Comparison of ENCODE assay signal across 17 cellular contexts in the genomic region with DNA sequence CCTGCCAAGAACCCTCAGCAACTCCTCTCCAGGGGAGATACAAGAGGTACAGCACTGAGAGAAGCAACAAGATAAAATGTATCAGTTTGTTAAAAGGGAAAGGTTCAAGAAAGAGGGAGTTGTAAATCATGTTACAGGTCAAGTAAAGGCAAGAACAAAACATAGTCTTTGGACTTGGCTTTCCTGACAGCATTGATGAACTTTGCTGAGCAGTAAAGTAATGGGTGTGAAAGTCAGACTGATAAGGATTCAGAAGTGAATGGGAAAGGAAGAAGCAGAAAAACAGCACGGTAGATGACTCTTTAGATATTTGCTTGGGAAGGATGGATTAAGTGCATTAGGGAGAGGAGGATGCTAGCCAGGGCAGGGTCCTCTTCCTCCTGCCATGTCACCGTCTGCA. TPM values are rescaled to one million over a fixed set of nuclear protein-coding genes. Genes with fewer than 3 reads are reported as not detected.
DNase-seq lines count a peak whose midpoint lies in the region; ATAC-seq, FAIRE-seq and TF ChIP-seq lines count a peak whose summit lies in the region.
"Had no signal": no experiment of that assay in that cellular context is flagged by ENCODE, and none has a peak within 500 bp of the region (broad histone marks: within the 10 kb centered on the region; RNA-seq: fewer than 3 reads in every experiment).

No MANE protein-coding gene starts in this region.

- BruUV-seq in endothelial cell of umbilical vein (replicated peaks; lab: Mats Ljungman, UMichigan): no TSS peak

- H3K79me2 ChIP-seq in endothelial cell of umbilical vein (ENCODE audit: control insufficient read depth, insufficient read depth, low read length): peaks cover 100% of the 10 kb centered on the region

- FAIRE-seq in endothelial cell of umbilical vein (lab: Jason Lieb, UNC): no peak
- FAIRE-seq: bronchial epithelial cell, D721Med, TTC549 had no signal

- no peak overlapping the region for H3K4me3 Mint-ChIP-seq in activated CD4-positive, alpha-beta T cell treated with anti-CD3 and anti-CD28 coated beads, Interleukin-2, amount 10 ng/mL, durations not matched to agents 7 days and 5 days
- H3K4me3 Mint-ChIP-seq in WTC11: no peak overlapping the region
- H3K4me3 Mint-ChIP-seq in stimulated activated memory B cell treated with anti-CD40 and anti-IgM and Interleukin-4, amounts not matched to agents 10 μg/mL and 1 μg/mL and 100 μg/mL, for 72 hours: no peak overlapping the region

- H3K9me3 ChIP-seq in endothelial cell of umbilical vein (replicated peaks; ENCODE audit: control insufficient read depth, insufficient read depth, low read length): no peaks in the 10 kb centered on the region
- H3K9me3 ChIP-seq: upper lobe of left lung had no signal

- H3K27ac ChIP-seq in endothelial cell of umbilical vein (ENCODE audit: insufficient read depth, low read depth, low read length): no peak overlapping the region
- H3K27ac ChIP-seq: RWPE1 had no signal

- no peaks in the 10 kb centered on the region for H3K9me3 Mint-ChIP-seq in activated CD4-positive, alpha-beta T cell treated with anti-CD3 and anti-CD28 coated beads, Interleukin-2, amount 10 ng/mL, durations not matched to agents 7 days and 5 days
- H3K9me3 Mint-ChIP-seq in WTC11: no peaks in the 10 kb centered on the region
- H3K9me3 Mint-ChIP-seq in stimulated activated memory B cell treated with anti-CD40 and anti-IgM and Interleukin-4, amounts not matched to agents 10 μg/mL and 1 μg/mL and 100 μg/mL, for 72 hours: no peaks in the 10 kb centered on the region

- peaks cover 46% of the 10 kb centered on the region for H3K4me1 ChIP-seq in endothelial cell of umbilical vein (ENCODE audit: control insufficient read depth, extremely low read depth, insufficient read depth, low read length)

- H3K4me2 ChIP-seq in endothelial cell of umbilical vein (ENCODE audit: insufficient read depth, low read length): peak overlapping the region; percentile 32

- POLR2A ChIA-PET in activated CD4-positive, alpha-beta T cell treated with anti-CD3 and anti-CD28 coated beads, Interleukin-2, amount 10 ng/mL, durations not matched to agents 7 days and 5 days (lab: Charles Lee): no interaction called here
- POLR2A ChIA-PET in WTC11 (lab: Charles Lee) (no interaction called here), endothelial cell of umbilical vein (lab: Charles Lee) (no interaction called here)

- no peak for TF ChIP-seq POLR2A in endothelial cell of umbilical vein (IDR thresholded peaks at IDR 0.05; ENCODE audit: low read depth, low read length)

- H3K4me3 ChIP-seq in endothelial cell of umbilical vein (replicated peaks in 1 of 3; ENCODE audit: insufficient read depth in 1 of 3, low read depth in 1 of 3, low read length in 3 of 3) (no peak overlapping the region), foreskin fibroblast (ENCODE audit: low read depth in 1 of 2, low read length in 2 of 2) (no peak overlapping the region)
- H3K4me3 ChIP-seq: skin epidermis, upper lobe of left lung had no signal

- peaks cover 18% of the 10 kb centered on the region for H4K20me1 ChIP-seq in endothelial cell of umbilical vein (replicated peaks; ENCODE audit: control insufficient read depth, extremely low read depth, insufficient read depth, low read length)

- peaks cover 2 to 10% of the 10 kb centered on the region in 2 experiments for H3K36me3 ChIP-seq in endothelial cell of umbilical vein (ENCODE audit: control insufficient read depth in 2 of 2, extremely low read depth in 1 of 2, insufficient read depth in 2 of 2, low read length in 2 of 2)

- no peak for DNase-seq in activated CD4-positive, alpha-beta T cell treated with anti-CD3 and anti-CD28 coated beads, Interleukin-2, amount 10 ng/mL, durations not matched to agents 7 days and 5 days
- DNase-seq in activated CD4-positive, alpha-beta T cell treated with anti-CD3 and anti-CD28 coated beads for 1 hour: no peak
- DNase-seq in WTC11 (ENCODE audit: low spot score): no peak
- no peak for DNase-seq in endothelial cell of umbilical vein (ENCODE audit: low read depth, low spot score)
- no peak for DNase-seq in stimulated activated CD4-positive, alpha-beta T cell treated with anti-CD3 and anti-CD28 coated beads, Interleukin-2, amount 100 ng/mL, for 48 hours
- DNase-seq in NCI-H2196 (lab: John Stamatoyannopoulos, UW; ENCODE audit: unreplicated experiment): no peak
- DNase-seq in foreskin fibroblast: no peak
- DNase-seq: KG1, NCI-H526 treated with DMSO at 0.1 percent for 48 hours, upper lobe of left lung had no signal

- H3K27ac Mint-ChIP-seq in activated CD4-positive, alpha-beta T cell treated with anti-CD3 and anti-CD28 coated beads, Interleukin-2, amount 10 ng/mL, durations not matched to agents 7 days and 5 days: peak overlapping the region; percentile 21
- H3K27ac Mint-ChIP-seq in WTC11: peak overlapping the region; percentile 32
- H3K27ac Mint-ChIP-seq in stimulated activated memory B cell treated with anti-CD40 and anti-IgM and Interleukin-4, amounts not matched to agents 10 μg/mL and 1 μg/mL and 100 μg/mL, for 72 hours: peak overlapping the region; percentile 33

- H2AFZ ChIP-seq in endothelial cell of umbilical vein (ENCODE audit: low read depth, low read length): no peak overlapping the region

- no peaks in the 10 kb centered on the region for H3K9me1 ChIP-seq in endothelial cell of umbilical vein (replicated peaks; ENCODE audit: control insufficient read depth, extremely low read depth, insufficient read depth, low read length)

- H3K27me3 ChIP-seq in endothelial cell of umbilical vein (ENCODE audit: control insufficient read depth in 2 of 2, insufficient read depth in 2 of 2, low read length in 2 of 2): no peaks in the 10 kb centered on the region
- H3K27me3 ChIP-seq: upper lobe of left lung had no signal

- TF ChIP-seq CTCF in WTC11 (IDR thresholded peaks at IDR 0.05) (no peak), endothelial cell of umbilical vein (IDR thresholded peaks at IDR 0.05; ENCODE audit: extremely low read depth in 1 of 2, insufficient read depth in 1 of 2, low read depth in 1 of 2, low read length in 2 of 2) (no peak), foreskin fibroblast (IDR thresholded peaks at IDR 0.05; ENCODE audit: low read depth, low read length) (no peak)

- dilution Hi-C loops in endothelial cell of umbilical vein (cut with MboI; ENCODE audit: extremely low pct_ligation_motif_present, low sequenced_read_pairs): no loop called here

- no peaks in the 10 kb centered on the region for H3K27me3 Mint-ChIP-seq in activated CD4-positive, alpha-beta T cell treated with anti-CD3 and anti-CD28 coated beads, Interleukin-2, amount 10 ng/mL, durations not matched to agents 7 days and 5 days
- H3K27me3 Mint-ChIP-seq in WTC11 (ENCODE audit: low read depth): no peaks in the 10 kb centered on the region
- H3K27me3 Mint-ChIP-seq in stimulated activated memory B cell treated with anti-CD40 and anti-IgM and Interleukin-4, amounts not matched to agents 10 μg/mL and 1 μg/mL and 100 μg/mL, for 72 hours: no peaks in the 10 kb centered on the region

- no peak for ATAC-seq in WTC11
- no peak for ATAC-seq in stimulated activated memory B cell treated with anti-CD40 and anti-IgM and Interleukin-4, amounts not matched to agents 10 μg/mL and 1 μg/mL and 100 μg/mL, for 72 hours
- ATAC-seq: left lobe of liver had no signal

- peaks cover 72% of the 10 kb centered on the region for H3K4me1 Mint-ChIP-seq in activated CD4-positive, alpha-beta T cell treated with anti-CD3 and anti-CD28 coated beads, Interleukin-2, amount 10 ng/mL, durations not matched to agents 7 days and 5 days
- H3K4me1 Mint-ChIP-seq in WTC11: peaks cover 53% of the 10 kb centered on the region
- peaks cover 80% of the 10 kb centered on the region for H3K4me1 Mint-ChIP-seq in stimulated activated memory B cell treated with anti-CD40 and anti-IgM and Interleukin-4, amounts not matched to agents 10 μg/mL and 1 μg/mL and 100 μg/mL, for 72 hours

- CTCF ChIA-PET in activated CD4-positive, alpha-beta T cell treated with anti-CD3 and anti-CD28 coated beads, Interleukin-2, amount 10 ng/mL, durations not matched to agents 7 days and 5 days (lab: Charles Lee): interaction anchor here (1.2 to 1.9 kb wide), 2 partner anchors 11 to 52 kb away, joined by 5 read pairs; no protein-coding TSS in a partner anchor
- CTCF ChIA-PET in WTC11 (lab: Charles Lee): interaction anchor here (1.9 kb wide), 1 partner anchor 112 kb away, joined by 4 read pairs; no protein-coding TSS in a partner anchor
- CTCF ChIA-PET in endothelial cell of umbilical vein (lab: Charles Lee): interaction anchor here (1.3 to 1.5 kb wide), 3 partner anchors 9 to 224 kb away, joined by 3 to 5 read pairs (median 3); no protein-coding TSS in a partner anchor

- H3K9ac ChIP-seq in endothelial cell of umbilical vein (replicated peaks; ENCODE audit: extremely low read depth, insufficient read depth, low read length): no peak overlapping the region

- H3K36me3 Mint-ChIP-seq in activated CD4-positive, alpha-beta T cell treated with anti-CD3 and anti-CD28 coated beads, Interleukin-2, amount 10 ng/mL, durations not matched to agents 7 days and 5 days (ENCODE audit: low read depth): peaks cover 56% of the 10 kb centered on the region
- H3K36me3 Mint-ChIP-seq in WTC11: no peaks in the 10 kb centered on the region
- peaks cover 57% of the 10 kb centered on the region for H3K36me3 Mint-ChIP-seq in stimulated activated memory B cell treated with anti-CD40 and anti-IgM and Interleukin-4, amounts not matched to agents 10 μg/mL and 1 μg/mL and 100 μg/mL, for 72 hours

- intact Hi-C loops in endothelial cell of umbilical vein (cut with micrococcal nuclease): no loop called here

TF ChIP-seq in endothelial cell of umbilical vein, 7 proteins besides CTCF, POLR2A, EP300 and RAD21 (continues in another document):
- TF ChIP-seq POLR2AphosphoS5 (IDR thresholded peaks at IDR 0.05; ENCODE audit: insufficient read depth, low read depth, low read length): no peak
- TF ChIP-seq, protein P1, sequence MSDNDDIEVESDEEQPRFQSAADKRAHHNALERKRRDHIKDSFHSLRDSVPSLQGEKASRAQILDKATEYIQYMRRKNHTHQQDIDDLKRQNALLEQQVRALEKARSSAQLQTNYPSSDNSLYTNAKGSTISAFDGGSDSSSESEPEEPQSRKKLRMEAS (IDR thresholded peaks at IDR 0.05; ENCODE audit: insufficient read depth, insufficient read length): no peak
- TF ChIP-seq GATA2 (IDR thresholded peaks at IDR 0.05; ENCODE audit: insufficient read depth, insufficient read length, low read depth, low read length): no peak

RNA-seq across cellular contexts. Expression of a gene that starts 27.1 kb away (rescaled TPM):
- total RNA-seq in activated CD4-positive, alpha-beta T cell treated with anti-CD3 and anti-CD28 coated beads, Interleukin-2, amount 10 ng/mL, durations not matched to agents 7 days and 5 days: 100 to 1,000 TPM; 437 to 559 TPM
- 16.0 to 20.4 TPM (median 17.8 TPM) in 3 replicates for total RNA-seq in WTC11 (2021)
- 362 and 385 TPM in 2 replicates for total RNA-seq in endothelial cell of umbilical vein
- polyA plus RNA-seq in endothelial cell of umbilical vein: 151 and 179 TPM in 2 replicates
- 158 and 192 TPM in 2 replicates for polyA plus RNA-seq in endothelial cell of umbilical vein (2011; cell fraction: cytosol; rRNA removed)
- 245 and 296 TPM in 2 replicates for polyA plus RNA-seq in endothelial cell of umbilical vein (2011; cell fraction: nucleus; rRNA removed)
- polyA plus RNA-seq in endothelial cell of umbilical vein (2012): 100 and 148 TPM in 2 replicates
- 604 and 704 TPM in 2 replicates for polyA minus RNA-seq in endothelial cell of umbilical vein
- polyA minus RNA-seq in endothelial cell of umbilical vein (2011; cell fraction: cytosol; rRNA and poly(A)+ RNA removed): 107 TPM
- 897 and 1,083 TPM in 2 replicates for polyA minus RNA-seq in endothelial cell of umbilical vein (2011; cell fraction: nucleus; rRNA and poly(A)+ RNA removed)

Comparison
In these comparisons a context has a peak if more than half of its experiments do, and no peak if none do; other contexts are left out.
1. RNA of a gene that starts 27.1 kb away (total RNA-seq): 437 to 559 TPM in activated CD4-positive, alpha-beta T cell treated with anti-CD3 and anti-CD28 coated beads, Interleukin-2, amount 10 ng/mL, durations not matched to agents 7 days and 5 days and 362 to 385 TPM in endothelial cell of umbilical vein; 16.0 to 20.4 TPM in WTC11; every median in the first group is over 10 times any median in the second.
2. Peak in every context shown above with its lines, with median percentiles within 50 percentile points of each other: H3K27ac Mint-ChIP-seq.